Comparison of ENCODE assay signal across 34 cellular contexts in the genomic region with DNA sequence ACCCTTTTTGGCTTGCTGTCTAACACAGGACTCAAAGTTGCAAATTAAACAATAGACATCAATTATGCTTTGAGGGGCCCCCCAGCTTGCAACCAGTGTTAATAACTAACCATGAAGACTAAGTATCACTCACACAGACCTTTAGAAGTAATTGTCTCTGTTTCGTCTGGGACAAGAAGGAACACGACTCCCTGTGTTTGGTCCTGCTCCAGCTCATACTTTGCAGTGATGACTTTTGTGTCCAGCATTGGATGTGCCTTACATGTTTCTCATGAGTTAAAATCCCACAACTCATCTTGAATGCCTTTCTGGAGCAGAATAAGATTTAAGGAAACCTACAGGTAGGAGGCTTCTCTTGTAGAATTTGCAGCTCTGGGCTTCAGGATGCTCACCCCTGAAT. TPM values are rescaled to one million over a fixed set of nuclear protein-coding genes. Genes with fewer than 3 reads are reported as not detected.
"Had no signal": no experiment of that assay in that cellular context is flagged by ENCODE, and none has a peak within 500 bp of the region (broad histone marks: within the 10 kb centered on the region; RNA-seq: fewer than 3 reads in every experiment).

No MANE protein-coding gene starts in this region.

- H3K4me3 ChIP-seq: adrenal gland, body of pancreas had no signal

- H3K27me3 ChIP-seq: body of pancreas had no signal

- H3K36me3 ChIP-seq: adrenal gland had no signal

- H3K9me3 ChIP-seq: adrenal gland, body of pancreas had no signal

- DNase-seq: activated CD4-positive, alpha-beta memory T cell treated with anti-CD3 and anti-CD28 coated beads for 36 hours; activated CD4-positive, alpha-beta T cell treated with anti-CD3 and anti-CD28 coated beads for 4 hours; activated CD4-positive, alpha-beta T cell treated with anti-CD3 and anti-CD28 coated beads, Interleukin-2, amount 50 U/mL, for 1 hour; activated CD8-positive, alpha-beta memory T cell treated with anti-CD3 and anti-CD28 coated beads, Interleukin-2, amount 50 U/mL, for 4 hours; activated gamma-delta T cell treated with Interleukin-2 at 50 U/mL for 16 hours; activated naive CD4-positive, alpha-beta T cell treated with anti-CD3 and anti-CD28 coated beads for 36 hours; activated T-cell treated with anti-CD3 and anti-CD28 coated beads for 4 hours; activated T-cell treated with anti-CD3 and anti-CD28 coated beads, Interleukin-2, amount 50 U/mL, for 4 hours; adrenal gland; body of pancreas; central memory CD4-positive, alpha-beta T cell; Karpas-422; KBM-7; NCI-H1105; NCI-H1417 treated with DMSO at 0.1 percent for 48 hours; NCI-H187 treated with DMSO at 0.1 percent for 48 hours; NCI-H2081; NCI-H345; NCI-H524 treated with DMSO at 0.1 percent for 48 hours; RPMI8226; SIG-M5; T1000 had no signal

- H3K27ac ChIP-seq: adrenal gland had no signal

- ATAC-seq: activated CD4-positive, CD25-positive, alpha-beta regulatory T cell treated with anti-CD3 and anti-CD28 coated beads, Interleukin-2, amount 50 U/mL, for 24 hours; activated naive CD4-positive, alpha-beta T cell treated with anti-CD3 and anti-CD28 coated beads, Interleukin-2, amount 50 U/mL, for 72 hours; activated T-cell treated with anti-CD3 and anti-CD28 coated beads, Interleukin-2, amount 50 U/mL, for 4 hours; body of pancreas; Panc1; SK-N-SH treated with all-trans-retinoic acid at 6 μM for 48 hours; WTC11 had no signal

RNA-seq across cellular contexts. Expression of gene GMNC, which starts 53.1 kb away (rescaled TPM):
- total RNA-seq: activated CD4-positive, alpha-beta memory T cell treated with anti-CD3 and anti-CD28 coated beads for 36 hours; activated naive CD4-positive, alpha-beta T cell treated with anti-CD3 and anti-CD28 coated beads for 36 hours; activated naive CD4-positive, alpha-beta T cell treated with anti-CD3 and anti-CD28 coated beads, Interleukin-2, amount 50 U/mL, for 72 hours; activated T-cell treated with anti-CD3 and anti-CD28 coated beads, Interleukin-2, amount 50 U/mL, for 4 hours; activated T-helper 1 cell treated with anti-CD3 and anti-CD28 coated beads, Interleukin-12 subunit alpha, Interleukin-12 subunit beta, Interleukin-2, Interleukin-4 antibody, amounts not matched to agents 30 ng/mL and 10 ng/mL and 1 ng/mL, durations not matched to agents 14 hours and 24 hours and 36 hours; adrenal gland; MCF 10A; NCI-H460; SK-MEL-5; T-helper 1 cell treated with Interleukin-12 subunit alpha and Interleukin-12 subunit beta and Interleukin-4 antibody, amounts not matched to agents 30 ng/mL and 1 ng/mL, for 36 hours; T-helper 2 cell treated with Interferon-gamma antibody and Interleukin-4, amounts not matched to agents 100 ng/mL and 5 ng/mL, for 36 hours had no signal
- polyA plus RNA-seq: IgD-negative memory B cell had no signal
